ENCODE assay signal across 28 cellular contexts in the genomic region with DNA sequence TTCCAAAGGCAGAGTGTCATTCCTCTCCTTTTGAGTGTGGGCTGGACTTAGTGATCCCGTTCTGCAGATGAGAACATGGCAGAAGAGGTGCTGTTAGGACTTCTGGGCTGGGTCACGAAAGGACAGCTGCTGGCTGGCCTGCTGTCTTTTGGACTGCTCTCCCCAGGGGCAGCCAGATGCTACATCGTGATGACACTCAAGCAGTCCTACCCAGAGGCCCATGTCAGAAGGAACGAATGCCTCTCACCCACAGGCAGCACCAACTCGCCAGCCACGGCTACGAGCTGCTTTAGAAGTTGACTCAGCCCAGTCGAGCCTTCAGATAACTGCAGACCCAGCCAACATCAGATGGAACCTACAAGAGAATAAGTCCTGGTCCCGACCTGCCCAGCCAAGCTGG.
"Had no signal": no experiment of that assay in that cellular context is flagged by ENCODE, and none has a peak within 500 bp of the region (broad histone marks: within the 10 kb centered on the region; RNA-seq: fewer than 3 reads in every experiment).

No MANE protein-coding gene starts in this region.

- H3K4me1 ChIP-seq: esophagus muscularis mucosa, gastrocnemius medialis had no signal

- H3K4me3 ChIP-seq: coronary artery, dorsolateral prefrontal cortex, esophagus muscularis mucosa, gastrocnemius medialis had no signal

- DNase-seq: activated B cell treated with CpG ODN at 0.5 μM for 24 hours; activated CD4-positive, alpha-beta T cell treated with anti-CD3 and anti-CD28 coated beads for 48 hours; activated CD4-positive, alpha-beta T cell treated with anti-CD3 and anti-CD28 coated beads, Interleukin-2, amount 50 U/mL, for 1 hour; activated CD4-positive, alpha-beta T cell treated with anti-CD3 and anti-CD28 coated beads, Interleukin-2, amount 50 U/mL, for 48 hours; activated CD8-positive, alpha-beta memory T cell treated with anti-CD3 and anti-CD28 coated beads for 24 hours; activated CD8-positive, alpha-beta T cell treated with anti-CD3 and anti-CD28 coated beads for 36 hours; activated effector memory CD4-positive, alpha-beta T cell treated with Interleukin-2 at 50 U/mL for 16 hours; activated gamma-delta T cell treated with Interleukin-2 at 50 U/mL for 16 hours; activated naive CD4-positive, alpha-beta T cell treated with anti-CD3 and anti-CD28 coated beads, Interleukin-2, amount 50 U/mL, for 16 hours; activated naive CD4-positive, alpha-beta T cell treated with Interleukin-2 at 50 U/mL for 16 hours; activated T-cell treated with anti-CD3 and anti-CD28 coated beads, Interleukin-2, amount 50 U/mL, for 4 hours; amniotic stem cell; anterior cingulate cortex; brain microvascular endothelial cell; dorsolateral prefrontal cortex; effector memory CD4-positive, alpha-beta T cell; gastrocnemius medialis; head of caudate nucleus; T-helper 1 cell; T-helper 17 cell; T1000; WERI-Rb-1 had no signal

- H3K36me3 ChIP-seq: brain microvascular endothelial cell, esophagus muscularis mucosa, gastrocnemius medialis, WERI-Rb-1 had no signal

- ATAC-seq: activated CD4-positive, CD25-positive, alpha-beta regulatory T cell treated with anti-CD3 and anti-CD28 coated beads, Interleukin-2, amount 50 U/mL, for 24 hours; activated CD8-positive, alpha-beta T cell treated with anti-CD3 and anti-CD28 coated beads for 36 hours; activated T-cell treated with anti-CD3 and anti-CD28 coated beads, Interleukin-2, amount 50 U/mL, for 4 hours; activated T-helper 17 cell treated with anti-CD3 and anti-CD28 coated beads, Interleukin-2, amount 50 U/mL, for 72 hours; gastrocnemius medialis; T-helper 17 cell had no signal

- H3K27me3 ChIP-seq: gastrocnemius medialis had no signal

- H3K27ac ChIP-seq: brain microvascular endothelial cell, coronary artery, dorsolateral prefrontal cortex, esophagus muscularis mucosa, foreskin keratinocyte, gastrocnemius medialis, WERI-Rb-1 had no signal

- H3K9me3 ChIP-seq: esophagus muscularis mucosa, gastrocnemius medialis had no signal

- FAIRE-seq: astrocyte had no signal
